In genomic region chr22:19478466-19479357, GRCh38 we compare ENCODE assay signal across 8 cellular contexts. TPM values are rescaled to one million over a fixed set of nuclear protein-coding genes. Genes with fewer than 3 reads are reported as not detected.
DNase-seq lines count a peak whose midpoint lies in the region; ATAC-seq and TF ChIP-seq lines count a peak whose summit lies in the region.

Gene UFD1 (minus strand): TSS chr22:19479193. CDS start chr22:19479085, 108 bp downstream.

- H3K27ac ChIP-seq in endodermal cell (ENCODE audit: low read depth, low read length) (peak within 1 kb of the TSS; percentile 98), mesodermal cell (ENCODE audit: low read depth, low read length, severe bottlenecking) (peak within 1 kb of the TSS; percentile 99)

- H3K36me3 Mint-ChIP-seq in endodermal cell (ENCODE audit: low read depth): peaks cover 14% of the 10 kb centered on the region

- POLR2A ChIA-PET in BJ (lab: Charles Lee): no interaction called here

- H3K9ac ChIP-seq in endodermal cell (ENCODE audit: extremely low read depth, low read length, poor library complexity, severe bottlenecking): peak within 1 kb of the TSS; percentile 99

- no peaks in the 10 kb centered on the region for H3K9me3 ChIP-seq in endodermal cell (ENCODE audit: control insufficient read depth, low read length)
- no peaks in the 10 kb centered on the region for H3K9me3 ChIP-seq in mesodermal cell (ENCODE audit: control insufficient read depth, low read length)

- no peaks in the 10 kb centered on the region for H3K27me3 Mint-ChIP-seq in endodermal cell (ENCODE audit: insufficient read depth)

- CTCF ChIA-PET in BJ (lab: Yijun Ruan, JAX): interaction anchor here (0.8 to 1.3 kb wide), 2 partner anchors 151 to 299 kb away, joined by 3 to 4 read pairs; no protein-coding TSS in a partner anchor

- no peaks in the 10 kb centered on the region for H3K9me3 Mint-ChIP-seq in endodermal cell

- H3K27ac Mint-ChIP-seq in endodermal cell: peak within 1 kb of the TSS; percentile 100

- ATAC-seq in HG03354 (IDR thresholded peaks at IDR 0.05; ENCODE audit: poor library complexity, severe bottlenecking, unreplicated experiment): peak; percentile 62

- DNase-seq in BJ (ENCODE audit: low read depth) (no peak), NOMO-1 treated with dmso at 0.1 percent for 144 hours (lab: John Stamatoyannopoulos, UW; ENCODE audit: unreplicated experiment) (peak; percentile 76), endodermal cell (peak; percentile 93)
- DNase-seq in activated CD8-positive, alpha-beta memory T cell treated with anti-CD3 and anti-CD28 coated beads, Interleukin-2, amount 50 U/mL, for 1 hour (ENCODE audit: extremely low read depth): peak; percentile 31
- DNase-seq in stimulated activated CD8-positive, alpha-beta memory T cell treated with anti-CD3 and anti-CD28 coated beads, Interleukin-15, amount 100 ng/mL, for 48 hours (ENCODE audit: low read depth in 2 of 2): peak; percentile 68 to 71

- peak within 1 kb of the TSS; percentile 89 for H3K4me3 ChIP-seq in BJ (ENCODE audit: low read depth, low read length)
- peak within 1 kb of the TSS; percentile 93 for H3K4me3 ChIP-seq in endodermal cell (ENCODE audit: low read length)
- peak within 1 kb of the TSS; percentile 80 for H3K4me3 ChIP-seq in mesodermal cell (ENCODE audit: extremely low read depth, insufficient read depth, low read length, poor library complexity, severe bottlenecking)

- H3K4me3 Mint-ChIP-seq in endodermal cell: peak within 1 kb of the TSS; percentile 93

- no peaks in the 10 kb centered on the region for H3K27me3 ChIP-seq in BJ (ENCODE audit: control insufficient read depth, insufficient read depth, low read length)
- H3K27me3 ChIP-seq in endodermal cell (ENCODE audit: control insufficient read depth, insufficient read depth, low read length, poor library complexity, severe bottlenecking): no peaks in the 10 kb centered on the region

- WGBS in endodermal cell (ENCODE audit: insufficient coverage in 1 of 2, insufficient read length in 1 of 2), 2 experiments: 0% methylated on average over 29 to 64 of the region's 66 CpGs
- 0% methylated on average over 53 of the region's 66 CpGs for WGBS in mesodermal cell (ENCODE audit: insufficient coverage in 2 of 2), 2 experiments

- no peaks in the 10 kb centered on the region for H3K4me1 ChIP-seq in endodermal cell (ENCODE audit: control insufficient read depth, insufficient read depth, low read length)
- H3K4me1 ChIP-seq in mesodermal cell (ENCODE audit: control insufficient read depth, insufficient read depth, low read length, poor library complexity, severe bottlenecking): peaks cover 14% of the 10 kb centered on the region

- H3K4me1 Mint-ChIP-seq in endodermal cell: peaks cover 15% of the 10 kb centered on the region

- TF ChIP-seq POLR2A in GM19099 (IDR thresholded peaks at IDR 0.05; ENCODE audit: extremely low read depth, insufficient read length, low read depth): peak; percentile 65

- TF ChIP-seq CTCF in BJ (IDR thresholded peaks at IDR 0.05; ENCODE audit: insufficient read depth, low read depth, low read length) (no peak), endodermal cell (conservative IDR thresholded peaks at IDR 0.05) (no peak)

- peaks cover 4% of the 10 kb centered on the region for H3K36me3 ChIP-seq in BJ (ENCODE audit: control insufficient read depth, insufficient read depth, low read length)
- H3K36me3 ChIP-seq in endodermal cell (ENCODE audit: control insufficient read depth, insufficient read depth, low read length): peaks cover 27% of the 10 kb centered on the region
- peaks cover 53% of the 10 kb centered on the region for H3K36me3 ChIP-seq in mesodermal cell (ENCODE audit: control insufficient read depth, insufficient read depth, low read length)

RNA-seq across cellular contexts. Expression of gene UFD1, which starts in this region (rescaled TPM):
- 129 and 135 TPM in 2 replicates for polyA plus RNA-seq in BJ (2011; rRNA removed)
- polyA minus RNA-seq in BJ (2011; rRNA and poly(A)+ RNA removed): 58.0 and 133 TPM in 2 replicates
- total RNA-seq in endodermal cell: 10 to 100 TPM; 67.7 to 69.2 TPM
- 50.1 TPM for polyA plus RNA-seq in endodermal cell (2013, experiment 1 of 2)
- polyA plus RNA-seq in endodermal cell (2013, experiment 2 of 2): 54.0 TPM
- polyA plus RNA-seq in mesodermal cell (2013, experiment 1 of 2): 72.6 TPM
- polyA plus RNA-seq in mesodermal cell (2013, experiment 2 of 2): 67.3 TPM
